19 cellular contexts compared by ENCODE assay signal in genomic region chr16:24848065-24848464, GRCh38. TPM values are rescaled to one million over a fixed set of nuclear protein-coding genes. Genes with fewer than 3 reads are reported as not detected.
DNase-seq lines count a peak whose midpoint lies in the region; ATAC-seq and TF ChIP-seq lines count a peak whose summit lies in the region.
"Had no signal": no experiment of that assay in that cellular context is flagged by ENCODE, and none has a peak within 500 bp of the region (broad histone marks: within the 10 kb centered on the region; RNA-seq: fewer than 3 reads in every experiment).

No MANE protein-coding gene starts in this region.

- peaks cover 3 to 7% (median 5%) of the 10 kb centered on the region in 3 donors for H3K27me3 Mint-ChIP-seq in CD14-positive monocyte (ENCODE audit: low read depth in 3 of 3)
- H3K27me3 Mint-ChIP-seq: activated B cell treated with CpG ODN at 0.5 μM for 24 hours; stimulated activated naive B cell treated with anti-CD40 and anti-IgM and Interleukin-4, amounts not matched to agents 10 μg/mL and 1 μg/mL and 100 μg/mL, for 72 hours had no signal

- H3K4me1 Mint-ChIP-seq in CD14-positive monocyte, result no peaks in the 10 kb centered on the region
- H3K4me1 Mint-ChIP-seq: activated B cell treated with CpG ODN at 0.5 μM for 24 hours, naive B cell had no signal

- no peak overlapping the region for H3K4me3 ChIP-seq in brain microvascular endothelial cell (ENCODE audit: low read depth, low read length)
- H3K4me3 ChIP-seq: BLaER1, vagina had no signal

- TF ChIP-seq CTCF in brain microvascular endothelial cell (IDR thresholded peaks at IDR 0.05; ENCODE audit: low read depth, low read length, missing control alignments) (no peak), CD14-positive monocyte (IDR thresholded peaks at IDR 0.05) (no peak)

- H3K9me3 Mint-ChIP-seq in CD14-positive monocyte, result no peaks in the 10 kb centered on the region
- H3K9me3 Mint-ChIP-seq: activated B cell treated with CpG ODN at 0.5 μM for 24 hours; activated naive CD8-positive, alpha-beta T cell treated with anti-CD3 and anti-CD28 coated beads for 36 hours; naive B cell; stimulated activated naive B cell treated with anti-CD40 and anti-IgM and Interleukin-4, amounts not matched to agents 10 μg/mL and 1 μg/mL and 100 μg/mL, for 72 hours had no signal

- no peak overlapping the region for H3K27ac ChIP-seq in brain microvascular endothelial cell
- H3K27ac ChIP-seq: BLaER1, vagina had no signal

- no peak for ATAC-seq in HG03108 (IDR thresholded peaks at IDR 0.05; ENCODE audit: unreplicated experiment)
- ATAC-seq: stimulated activated naive B cell treated with anti-CD40 and anti-IgM and Interleukin-4, amounts not matched to agents 10 μg/mL and 1 μg/mL and 100 μg/mL, for 72 hours had no signal

- no peaks in the 10 kb centered on the region for H3K36me3 ChIP-seq in brain microvascular endothelial cell (replicated peaks)
- H3K36me3 ChIP-seq: BLaER1, vagina had no signal

- intact Hi-C loops in CD14-positive monocyte (cut with micrococcal nuclease), result no loop called here

- H3K36me3 Mint-ChIP-seq in CD14-positive monocyte, result no peaks in the 10 kb centered on the region
- H3K36me3 Mint-ChIP-seq: activated naive CD8-positive, alpha-beta T cell treated with anti-CD3 and anti-CD28 coated beads for 36 hours had no signal

- in situ Hi-C loops in Caki2 (cut with HindIII; ENCODE audit: low pct_unique_long_range_greater_than_20kb, low sequenced_read_pairs), result no loop called here
- in situ Hi-C loops in brain microvascular endothelial cell (cut with HindIII; ENCODE audit: low pct_ligation_motif_present, low sequenced_read_pairs), result no loop called here

- H3K27me3 ChIP-seq in brain microvascular endothelial cell (replicated peaks), result no peaks in the 10 kb centered on the region
- H3K27me3 ChIP-seq: BLaER1, vagina had no signal

- H3K4me3 Mint-ChIP-seq in CD14-positive monocyte, result no peak overlapping the region
- H3K4me3 Mint-ChIP-seq: activated B cell treated with CpG ODN at 0.5 μM for 24 hours; activated naive CD8-positive, alpha-beta T cell treated with anti-CD3 and anti-CD28 coated beads for 36 hours; naive B cell; stimulated activated naive B cell treated with anti-CD40 and anti-IgM and Interleukin-4, amounts not matched to agents 10 μg/mL and 1 μg/mL and 100 μg/mL, for 72 hours had no signal

- peak; percentile 36 for DNase-seq in Caki2 (ENCODE audit: low read depth)
- peak; percentile 87 for DNase-seq in NCI-H226
- peak; percentile 79 for DNase-seq in brain microvascular endothelial cell
- DNase-seq in kidney tubule cell (ENCODE audit: low spot score), result peak; percentile 70
- DNase-seq in NCI-H510A (lab: John Stamatoyannopoulos, UW), result no peak
- DNase-seq in CD14-positive monocyte (ENCODE audit: low spot score), result no peak
- no peak for DNase-seq in activated CD8-positive, alpha-beta memory T cell treated with anti-CD3 and anti-CD28 coated beads for 24 hours
- DNase-seq: activated B cell treated with CpG ODN at 0.5 μM for 24 hours; activated naive CD8-positive, alpha-beta T cell treated with anti-CD3 and anti-CD28 coated beads for 36 hours; Kasumi-1; naive B cell; NCI-H1694 treated with DMSO at 0.1 percent for 48 hours; retina; stimulated activated naive B cell treated with anti-CD40 and anti-IgM and Interleukin-4, amounts not matched to agents 10 μg/mL and 1 μg/mL and 100 μg/mL, for 72 hours had no signal

- no peak overlapping the region for H3K27ac Mint-ChIP-seq in CD14-positive monocyte
- H3K27ac Mint-ChIP-seq: activated B cell treated with CpG ODN at 0.5 μM for 24 hours; activated naive CD8-positive, alpha-beta T cell treated with anti-CD3 and anti-CD28 coated beads for 36 hours; naive B cell; stimulated activated naive B cell treated with anti-CD40 and anti-IgM and Interleukin-4, amounts not matched to agents 10 μg/mL and 1 μg/mL and 100 μg/mL, for 72 hours had no signal

RNA-seq across cellular contexts. Expression of gene SLC5A11, which starts 2.3 kb away (rescaled TPM):
- not detected in 2 replicates for total RNA-seq in Caki2 (2014; rRNA removed; shearing (Covaris generic); ENCODE audit: low replicate concordance)
- not detected for polyA plus RNA-seq in CD14-positive monocyte
- total RNA-seq: kidney epithelial cell, SK-MEL-5, vagina had no signal

Comparison
In these comparisons a context has a peak if more than half of its experiments do, and no peak if none do; other contexts are left out.
1. DNase-seq: peak in Caki2 (single experiment), NCI-H226 (single experiment), brain microvascular endothelial cell (single experiment) and kidney tubule cell (single experiment); none in NCI-H510A (single experiment), CD14-positive monocyte (single experiment) and activated CD8-positive, alpha-beta memory T cell treated with anti-CD3 and anti-CD28 coated beads for 24 hours (single experiment).